ENCODE assay signal across 26 cellular contexts in the genomic region with DNA sequence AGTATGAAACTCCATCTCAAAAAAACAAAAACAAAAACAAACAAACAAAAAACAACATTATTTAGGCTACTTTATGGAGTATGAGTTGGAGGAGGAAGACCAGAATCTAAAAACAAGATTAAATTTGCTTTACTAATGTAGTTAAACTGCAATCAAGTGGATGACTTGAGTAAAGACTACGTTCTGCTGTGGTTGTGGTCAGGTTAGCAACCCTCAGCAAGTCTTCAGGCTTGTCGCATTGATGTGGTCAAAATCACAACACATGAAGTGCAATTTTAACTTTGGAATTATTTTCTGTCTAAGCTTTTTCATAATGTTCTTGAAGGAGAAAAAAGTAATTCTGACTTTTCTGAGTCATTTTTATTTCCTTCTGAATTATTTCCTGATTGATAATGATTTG. TPM values are rescaled to one million over a fixed set of nuclear protein-coding genes. Genes with fewer than 3 reads are reported as not detected.
"Had no signal": no experiment of that assay in that cellular context is flagged by ENCODE, and none has a peak within 500 bp of the region (broad histone marks: within the 10 kb centered on the region; RNA-seq: fewer than 3 reads in every experiment).

No MANE protein-coding gene starts in this region.

- H3K4me1 ChIP-seq: body of pancreas, left lung, right lobe of liver, uterus had no signal

- ATAC-seq: activated CD4-positive, CD25-positive, alpha-beta regulatory T cell treated with anti-CD3 and anti-CD28 coated beads, Interleukin-2, amount 50 U/mL, for 24 hours; activated naive CD8-positive, alpha-beta T cell treated with anti-CD3 and anti-CD28 coated beads, Interleukin-2, amount 50 U/mL, for 24 hours; body of pancreas; foreskin keratinocyte; left lung; naive thymus-derived CD4-positive, alpha-beta T cell; stimulated activated memory B cell treated with anti-CD40 and anti-IgM and Interleukin-4, amounts not matched to agents 10 μg/mL and 1 μg/mL and 100 μg/mL, for 72 hours had no signal

- DNase-seq: activated CD4-positive, alpha-beta T cell treated with anti-CD3 and anti-CD28 coated beads, Interleukin-2, amount 50 U/mL, for 1 hour; activated CD8-positive, alpha-beta memory T cell treated with anti-CD3 and anti-CD28 coated beads for 24 hours; activated effector memory CD4-positive, alpha-beta T cell treated with Interleukin-2 at 50 U/mL for 16 hours; activated naive CD4-positive, alpha-beta T cell treated with anti-CD3 and anti-CD28 coated beads, Interleukin-2, amount 50 U/mL, for 16 hours; activated naive CD8-positive, alpha-beta T cell treated with anti-CD3 and anti-CD28 coated beads, Interleukin-2, amount 50 U/mL, for 24 hours; activated T-cell treated with anti-CD3 and anti-CD28 coated beads, Interleukin-2, amount 50 U/mL, for 48 hours; body of pancreas; effector CD4-positive, alpha-beta T cell; foreskin keratinocyte; kidney glomerular epithelial cell; left lung; occipital lobe; right lobe of liver; small intestine; stimulated activated CD4-positive, alpha-beta T cell treated with anti-CD3 and anti-CD28 coated beads, Interleukin-2, amount 100 ng/mL, for 24 hours; testis; trophoblast cell; uterus had no signal

- H3K9me3 ChIP-seq: body of pancreas, left lung, right lobe of liver, testis, uterus had no signal

- H3K27ac ChIP-seq: body of pancreas, foreskin keratinocyte, left lung, right lobe of liver, testis, uterus had no signal

- H3K4me3 ChIP-seq: body of pancreas, left lung, lung, right lobe of liver, testis, uterus had no signal

- H3K27me3 Mint-ChIP-seq: dendritic cell treated with granulocyte-macrophage colony-stimulating factor and Interleukin-4, amounts not matched to agents 40 ng/mL and 50 ng/mL, for 4 days had no signal

- H3K36me3 Mint-ChIP-seq: naive thymus-derived CD4-positive, alpha-beta T cell; stimulated activated memory B cell treated with anti-CD40 and anti-IgM and Interleukin-4, amounts not matched to agents 10 μg/mL and 1 μg/mL and 100 μg/mL, for 72 hours had no signal

- H3K4me3 Mint-ChIP-seq: activated naive CD8-positive, alpha-beta T cell treated with anti-CD3 and anti-CD28 coated beads, Interleukin-2, amount 50 U/mL, for 24 hours; dendritic cell treated with granulocyte-macrophage colony-stimulating factor and Interleukin-4, amounts not matched to agents 40 ng/mL and 50 ng/mL, for 4 days; naive thymus-derived CD4-positive, alpha-beta T cell; neural crest cell; stimulated activated memory B cell treated with anti-CD40 and anti-IgM and Interleukin-4, amounts not matched to agents 10 μg/mL and 1 μg/mL and 100 μg/mL, for 72 hours had no signal

- H3K9me3 Mint-ChIP-seq: activated naive CD8-positive, alpha-beta T cell treated with anti-CD3 and anti-CD28 coated beads, Interleukin-2, amount 50 U/mL, for 24 hours; dendritic cell treated with granulocyte-macrophage colony-stimulating factor and Interleukin-4, amounts not matched to agents 40 ng/mL and 50 ng/mL, for 4 days; naive thymus-derived CD4-positive, alpha-beta T cell; neural crest cell; stimulated activated memory B cell treated with anti-CD40 and anti-IgM and Interleukin-4, amounts not matched to agents 10 μg/mL and 1 μg/mL and 100 μg/mL, for 72 hours had no signal

- H3K27ac Mint-ChIP-seq: activated naive CD8-positive, alpha-beta T cell treated with anti-CD3 and anti-CD28 coated beads, Interleukin-2, amount 50 U/mL, for 24 hours; dendritic cell treated with granulocyte-macrophage colony-stimulating factor and Interleukin-4, amounts not matched to agents 40 ng/mL and 50 ng/mL, for 4 days; naive thymus-derived CD4-positive, alpha-beta T cell; stimulated activated memory B cell treated with anti-CD40 and anti-IgM and Interleukin-4, amounts not matched to agents 10 μg/mL and 1 μg/mL and 100 μg/mL, for 72 hours had no signal

- H3K36me3 ChIP-seq: left lung, right lobe of liver, uterus had no signal

- H3K27me3 ChIP-seq: body of pancreas, foreskin keratinocyte, left lung, right lobe of liver, testis, uterus had no signal

RNA-seq across cellular contexts. Expression of gene PDE6A, which starts 43.1 kb away (rescaled TPM):
- total RNA-seq: body of pancreas; foreskin keratinocyte; glomerular endothelial cell; left lung; naive thymus-derived CD4-positive, alpha-beta T cell; neural crest cell; occipital lobe; right lobe of liver; T-helper 2 cell treated with Interferon-gamma antibody and Interleukin-4, amounts not matched to agents 100 ng/mL and 5 ng/mL, for 36 hours had no signal
